22 cellular contexts compared by ENCODE assay signal in the genomic region with DNA sequence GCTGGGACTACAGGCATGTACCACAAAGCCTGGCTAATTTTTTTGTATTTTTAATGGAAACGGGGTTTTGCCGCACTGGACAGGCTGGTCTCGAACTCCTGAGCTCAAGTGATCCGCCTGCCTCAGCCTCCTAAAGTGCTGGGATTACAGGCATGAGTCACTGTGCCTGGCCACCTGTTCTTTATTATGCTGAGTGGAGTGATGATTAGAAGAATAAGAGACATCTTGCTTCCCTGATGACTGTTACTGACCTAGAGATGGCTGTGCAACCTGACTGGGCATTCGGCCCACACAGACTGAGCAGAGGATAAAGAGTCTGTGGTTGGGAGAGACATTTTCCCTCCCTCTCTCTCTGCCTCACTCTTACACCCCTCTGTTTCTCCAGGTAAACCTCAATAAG. TPM values are rescaled to one million over a fixed set of nuclear protein-coding genes. Genes with fewer than 3 reads are reported as not detected.
DNase-seq lines count a peak whose midpoint lies in the region; ATAC-seq, FAIRE-seq and TF ChIP-seq lines count a peak whose summit lies in the region.
"Had no signal": no experiment of that assay in that cellular context is flagged by ENCODE, and none has a peak within 500 bp of the region (broad histone marks: within the 10 kb centered on the region; RNA-seq: fewer than 3 reads in every experiment).

No MANE protein-coding gene starts in this region.

- no peaks in the 10 kb centered on the region for H3K27me3 ChIP-seq in small intestine (ENCODE audit: control insufficient read depth in 2 of 2, insufficient read depth in 2 of 2, low read length in 2 of 2)
- no peaks in the 10 kb centered on the region for H3K27me3 ChIP-seq in CD8-positive, alpha-beta memory T cell (ENCODE audit: insufficient read depth, low read length, poor library complexity, severe bottlenecking)
- no peaks in the 10 kb centered on the region for H3K27me3 ChIP-seq in body of pancreas
- H3K27me3 ChIP-seq: stomach had no signal

- no peaks in the 10 kb centered on the region for H3K36me3 Mint-ChIP-seq in CD8-positive, alpha-beta memory T cell
- H3K36me3 Mint-ChIP-seq: CD4-positive, CD25-positive, alpha-beta regulatory T cell had no signal

- peaks cover 0 to 3% of the 10 kb centered on the region in 2 donors for H3K27me3 Mint-ChIP-seq in CD8-positive, alpha-beta memory T cell
- H3K27me3 Mint-ChIP-seq: activated CD4-positive, alpha-beta T cell treated with anti-CD3 and anti-CD28 coated beads, Interleukin-2, amount 10 ng/mL, durations not matched to agents 7 days and 5 days had no signal

- H3K36me3 ChIP-seq in small intestine (ENCODE audit: control insufficient read depth in 2 of 2, insufficient read depth in 2 of 2, low read length in 2 of 2) (no peaks in the 10 kb centered on the region), body of pancreas (replicated peaks in 1 of 2; ENCODE audit: insufficient read depth in 1 of 2, low read depth in 2 of 2) (no peaks in the 10 kb centered on the region)
- no peaks in the 10 kb centered on the region for H3K36me3 ChIP-seq in CD8-positive, alpha-beta memory T cell (ENCODE audit: insufficient read depth, low read length)
- H3K36me3 ChIP-seq: esophagus squamous epithelium, stomach had no signal

- no peak overlapping the region for H3K4me3 ChIP-seq in fibroblast of mammary gland (ENCODE audit: control insufficient read depth, low read depth, low read length)
- no peak overlapping the region for H3K4me3 ChIP-seq in small intestine (ENCODE audit: low read depth in 1 of 2, low read length in 2 of 2)
- no peak overlapping the region for H3K4me3 ChIP-seq in CD8-positive, alpha-beta memory T cell (ENCODE audit: low read length)
- no peak overlapping the region for H3K4me3 ChIP-seq in body of pancreas
- H3K4me3 ChIP-seq: esophagus squamous epithelium, SK-N-MC, stomach had no signal

- FAIRE-seq in small intestine (lab: Jason Lieb, UNC) = no peak
- FAIRE-seq: A204.1, GM12891, HTR-8/SVneo had no signal

- TF ChIP-seq CTCF in fibroblast of mammary gland (conservative IDR thresholded peaks at IDR 0.05; ENCODE audit: control insufficient read depth, insufficient read depth, low read depth, low read length) (no peak), body of pancreas (IDR thresholded peaks at IDR 0.05) (no peak)

- ATAC-seq in GM21825 (IDR thresholded peaks at IDR 0.05; ENCODE audit: unreplicated experiment) (no peak), body of pancreas (no peak)

- intact Hi-C loops in body of pancreas (cut with DNase I) = no loop called here

- POLR2A ChIA-PET in CD8-positive, alpha-beta memory T cell (lab: Charles Lee) = no interaction called here

- 33 to 77% (median 58%) methylated on average over 5 of the region's 5 CpGs for WGBS in small intestine, 3 donors
- WGBS in body of pancreas, 2 donors = 70 to 71% methylated on average over 1 to 5 of the region's 5 CpGs

- DNase-seq in NCI-H82 (lab: John Stamatoyannopoulos, UW) (peak; percentile 28), NCI-H82 treated with DMSO at 0.1 percent for 48 hours (lab: John Stamatoyannopoulos, UW; ENCODE audit: unreplicated experiment) (no peak), RPMI7951 (ENCODE audit: low read depth) (peak; percentile 45), fibroblast of mammary gland (ENCODE audit: low read depth) (peak; percentile 95), small intestine (peak; percentile 38), body of pancreas (no peak)
- no peak for DNase-seq in CD8-positive, alpha-beta memory T cell
- DNase-seq: activated CD4-positive, alpha-beta T cell treated with anti-CD3 and anti-CD28 coated beads, Interleukin-2, amount 10 ng/mL, durations not matched to agents 7 days and 5 days; activated naive CD4-positive, alpha-beta T cell treated with anti-CD3 and anti-CD28 coated beads, Interleukin-2, amount 50 U/mL, for 16 hours; CD4-positive, CD25-positive, alpha-beta regulatory T cell; esophagus squamous epithelium; NCI-H2029 treated with DMSO at 0.1 percent for 48 hours; nephron progenitor cell; stimulated activated CD4-positive, alpha-beta T cell treated with anti-CD3 and anti-CD28 coated beads, Interleukin-15, amount 100 ng/mL, for 24 hours; stomach had no signal

- CTCF ChIA-PET in CD8-positive, alpha-beta memory T cell (lab: Charles Lee) = no interaction called here

- no peak for TF ChIP-seq POLR2A in body of pancreas (IDR thresholded peaks at IDR 0.05)

- no peaks in the 10 kb centered on the region for H3K9me3 ChIP-seq in small intestine (ENCODE audit: control insufficient read depth, low read depth)
- H3K9me3 ChIP-seq in CD8-positive, alpha-beta memory T cell (ENCODE audit: low read length) = no peaks in the 10 kb centered on the region
- no peaks in the 10 kb centered on the region for H3K9me3 ChIP-seq in body of pancreas
- H3K9me3 ChIP-seq: esophagus squamous epithelium, stomach had no signal

- H3K4me3 Mint-ChIP-seq in CD8-positive, alpha-beta memory T cell = no peak overlapping the region
- H3K4me3 Mint-ChIP-seq: activated CD4-positive, alpha-beta T cell treated with anti-CD3 and anti-CD28 coated beads, Interleukin-2, amount 10 ng/mL, durations not matched to agents 7 days and 5 days; CD4-positive, CD25-positive, alpha-beta regulatory T cell; nephron progenitor cell had no signal

- no peak overlapping the region for H3K27ac Mint-ChIP-seq in CD8-positive, alpha-beta memory T cell
- H3K27ac Mint-ChIP-seq: activated CD4-positive, alpha-beta T cell treated with anti-CD3 and anti-CD28 coated beads, Interleukin-2, amount 10 ng/mL, durations not matched to agents 7 days and 5 days; nephron progenitor cell had no signal

- H3K4me1 ChIP-seq in small intestine (ENCODE audit: control insufficient read depth in 2 of 2, insufficient read depth in 1 of 2, low read depth in 1 of 2, low read length in 1 of 2) (peaks cover 2 to 7% of the 10 kb centered on the region in 2 donors), body of pancreas (no peaks in the 10 kb centered on the region)
- H3K4me1 ChIP-seq in CD8-positive, alpha-beta memory T cell (ENCODE audit: insufficient read depth, low read length) = no peaks in the 10 kb centered on the region
- H3K4me1 ChIP-seq: stomach had no signal

- peaks cover 22 to 39% (median 33%) of the 10 kb centered on the region in 3 donors for H3K4me1 Mint-ChIP-seq in CD8-positive, alpha-beta memory T cell

- no peaks in the 10 kb centered on the region for H3K9me3 Mint-ChIP-seq in CD8-positive, alpha-beta memory T cell
- H3K9me3 Mint-ChIP-seq: activated CD4-positive, alpha-beta T cell treated with anti-CD3 and anti-CD28 coated beads, Interleukin-2, amount 10 ng/mL, durations not matched to agents 7 days and 5 days; CD4-positive, CD25-positive, alpha-beta regulatory T cell; nephron progenitor cell had no signal

- H3K27ac ChIP-seq in small intestine (ENCODE audit: low read depth in 1 of 2, low read length in 1 of 2) (no peak overlapping the region), body of pancreas (no peak overlapping the region)
- H3K27ac ChIP-seq in CD8-positive, alpha-beta memory T cell (ENCODE audit: low read depth, low read length) = no peak overlapping the region
- H3K27ac ChIP-seq: esophagus squamous epithelium, SK-N-MC, stomach had no signal

RNA-seq across cellular contexts. Expression of gene SPINK2, which starts 56.7 kb away (rescaled TPM):
- not detected in 2 replicates for total RNA-seq in RPMI7951 (2014; rRNA removed; shearing (Covaris generic))
- polyA plus RNA-seq in small intestine = 1 to 10 TPM in 1 of 3 donors, under 1 TPM in 1, not detected in 1; 0.51 to 7.0 TPM
- total RNA-seq in CD8-positive, alpha-beta memory T cell = 1 to 10 TPM; 1.6 to 2.1 TPM
- polyA plus RNA-seq in CD8-positive, alpha-beta memory T cell = 10.8 TPM
- not detected for total RNA-seq in body of pancreas
- total RNA-seq: lung microvascular endothelial cell, urinary bladder had no signal

Comparison
In these comparisons a context has a peak if more than half of its experiments do, and no peak if none do; other contexts are left out.
1. DNase-seq: peak in NCI-H82 (single experiment), RPMI7951 (single experiment), fibroblast of mammary gland (single experiment) and small intestine (single experiment); none in NCI-H82 treated with DMSO at 0.1 percent for 48 hours (single experiment), CD8-positive, alpha-beta memory T cell (0 of 5) and body of pancreas (0 of 4).